2 cellular contexts compared by ENCODE assay signal in the genomic region with DNA sequence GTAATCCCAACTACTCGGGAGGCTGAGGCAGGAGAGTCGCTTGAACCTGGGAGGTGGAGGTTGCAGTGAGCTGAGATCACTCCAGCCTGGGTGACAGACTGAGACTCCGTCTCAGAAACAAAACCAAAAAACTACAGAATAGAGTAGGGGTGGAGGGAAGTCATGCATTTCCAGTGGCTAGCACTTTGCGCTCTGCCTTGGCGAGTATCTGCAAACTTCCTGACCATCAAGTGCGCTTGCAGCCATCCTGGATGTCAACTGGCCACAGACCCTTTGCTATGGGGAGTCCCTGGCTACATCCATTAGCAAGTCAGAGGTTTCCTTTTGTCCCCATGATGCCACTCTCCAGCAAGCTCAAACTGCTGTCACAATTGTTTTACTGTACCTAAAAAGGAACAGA.
TF ChIP-seq lines count a peak whose summit lies in the region.

No MANE protein-coding gene starts in this region.

TF ChIP-seq in IMR-90, 13 proteins besides CTCF, POLR2A, EP300 and RAD21:
- TF ChIP-seq BHLHE40 (IDR thresholded peaks at IDR 0.05; ENCODE audit: low read depth, low read length) (no peak), CEBPB (IDR thresholded peaks at IDR 0.05; ENCODE audit: low read depth, low read length) (no peak), RCOR1 (IDR thresholded peaks at IDR 0.05; ENCODE audit: insufficient replicate concordance, low read length) (no peak), CHD1 (IDR thresholded peaks at IDR 0.05; ENCODE audit: low read depth, low read length) (no peak), NFE2L2 (IDR thresholded peaks at IDR 0.05; ENCODE audit: low read depth, low read length) (no peak), SMC3 (IDR thresholded peaks at IDR 0.05; ENCODE audit: low read depth, low read length) (no peak), MXI1 (IDR thresholded peaks at IDR 0.05; ENCODE audit: borderline replicate concordance, low read depth, low read length) (no peak), RFX5 (IDR thresholded peaks at IDR 0.05; ENCODE audit: low read depth, low read length) (no peak), MAFK (IDR thresholded peaks at IDR 0.05; ENCODE audit: low read depth, low read length) (no peak), MAZ (IDR thresholded peaks at IDR 0.05; ENCODE audit: borderline replicate concordance, low read depth, low read length) (no peak), FOS (IDR thresholded peaks at IDR 0.05; ENCODE audit: low read depth, low read length) (no peak)
- TF ChIP-seq, protein P1, sequence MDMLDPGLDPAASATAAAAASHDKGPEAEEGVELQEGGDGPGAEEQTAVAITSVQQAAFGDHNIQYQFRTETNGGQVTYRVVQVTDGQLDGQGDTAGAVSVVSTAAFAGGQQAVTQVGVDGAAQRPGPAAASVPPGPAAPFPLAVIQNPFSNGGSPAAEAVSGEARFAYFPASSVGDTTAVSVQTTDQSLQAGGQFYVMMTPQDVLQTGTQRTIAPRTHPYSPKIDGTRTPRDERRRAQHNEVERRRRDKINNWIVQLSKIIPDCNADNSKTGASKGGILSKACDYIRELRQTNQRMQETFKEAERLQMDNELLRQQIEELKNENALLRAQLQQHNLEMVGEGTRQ (IDR thresholded peaks at IDR 0.05; ENCODE audit: low read depth, low read length) = no peak
- TF ChIP-seq, protein P2, sequence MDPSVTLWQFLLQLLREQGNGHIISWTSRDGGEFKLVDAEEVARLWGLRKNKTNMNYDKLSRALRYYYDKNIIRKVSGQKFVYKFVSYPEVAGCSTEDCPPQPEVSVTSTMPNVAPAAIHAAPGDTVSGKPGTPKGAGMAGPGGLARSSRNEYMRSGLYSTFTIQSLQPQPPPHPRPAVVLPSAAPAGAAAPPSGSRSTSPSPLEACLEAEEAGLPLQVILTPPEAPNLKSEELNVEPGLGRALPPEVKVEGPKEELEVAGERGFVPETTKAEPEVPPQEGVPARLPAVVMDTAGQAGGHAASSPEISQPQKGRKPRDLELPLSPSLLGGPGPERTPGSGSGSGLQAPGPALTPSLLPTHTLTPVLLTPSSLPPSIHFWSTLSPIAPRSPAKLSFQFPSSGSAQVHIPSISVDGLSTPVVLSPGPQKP (IDR thresholded peaks at IDR 0.05; ENCODE audit: borderline replicate concordance, low read depth, low read length) = no peak

TF ChIP-seq in WTC11, 78 proteins besides CTCF, POLR2A, EP300 and RAD21:
- TF ChIP-seq KAT7 (CRISPR knock-in tag; IDR thresholded peaks at IDR 0.05; ENCODE audit: borderline replicate concordance) (no peak), SOX15 (CRISPR knock-in tag; IDR thresholded peaks at IDR 0.05) (no peak), GABPB1 (CRISPR knock-in tag; IDR thresholded peaks at IDR 0.05) (no peak), TCF7 (CRISPR knock-in tag; IDR thresholded peaks at IDR 0.05; ENCODE audit: low read depth) (no peak), ZNF423 (CRISPR knock-in tag; IDR thresholded peaks at IDR 0.05) (no peak)
- TF ChIP-seq, protein P3, sequence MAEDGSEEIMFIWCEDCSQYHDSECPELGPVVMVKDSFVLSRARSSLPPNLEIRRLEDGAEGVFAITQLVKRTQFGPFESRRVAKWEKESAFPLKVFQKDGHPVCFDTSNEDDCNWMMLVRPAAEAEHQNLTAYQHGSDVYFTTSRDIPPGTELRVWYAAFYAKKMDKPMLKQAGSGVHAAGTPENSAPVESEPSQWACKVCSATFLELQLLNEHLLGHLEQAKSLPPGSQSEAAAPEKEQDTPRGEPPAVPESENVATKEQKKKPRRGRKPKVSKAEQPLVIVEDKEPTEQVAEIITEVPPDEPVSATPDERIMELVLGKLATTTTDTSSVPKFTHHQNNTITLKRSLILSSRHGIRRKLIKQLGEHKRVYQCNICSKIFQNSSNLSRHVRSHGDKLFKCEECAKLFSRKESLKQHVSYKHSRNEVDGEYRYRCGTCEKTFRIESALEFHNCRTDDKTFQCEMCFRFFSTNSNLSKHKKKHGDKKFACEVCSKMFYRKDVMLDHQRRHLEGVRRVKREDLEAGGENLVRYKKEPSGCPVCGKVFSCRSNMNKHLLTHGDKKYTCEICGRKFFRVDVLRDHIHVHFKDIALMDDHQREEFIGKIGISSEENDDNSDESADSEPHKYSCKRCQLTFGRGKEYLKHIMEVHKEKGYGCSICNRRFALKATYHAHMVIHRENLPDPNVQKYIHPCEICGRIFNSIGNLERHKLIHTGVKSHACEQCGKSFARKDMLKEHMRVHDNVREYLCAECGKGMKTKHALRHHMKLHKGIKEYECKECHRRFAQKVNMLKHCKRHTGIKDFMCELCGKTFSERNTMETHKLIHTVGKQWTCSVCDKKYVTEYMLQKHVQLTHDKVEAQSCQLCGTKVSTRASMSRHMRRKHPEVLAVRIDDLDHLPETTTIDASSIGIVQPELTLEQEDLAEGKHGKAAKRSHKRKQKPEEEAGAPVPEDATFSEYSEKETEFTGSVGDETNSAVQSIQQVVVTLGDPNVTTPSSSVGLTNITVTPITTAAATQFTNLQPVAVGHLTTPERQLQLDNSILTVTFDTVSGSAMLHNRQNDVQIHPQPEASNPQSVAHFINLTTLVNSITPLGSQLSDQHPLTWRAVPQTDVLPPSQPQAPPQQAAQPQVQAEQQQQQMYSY (CRISPR knock-in tag; IDR thresholded peaks at IDR 0.05) = no peak
- TF ChIP-seq, protein P4, sequence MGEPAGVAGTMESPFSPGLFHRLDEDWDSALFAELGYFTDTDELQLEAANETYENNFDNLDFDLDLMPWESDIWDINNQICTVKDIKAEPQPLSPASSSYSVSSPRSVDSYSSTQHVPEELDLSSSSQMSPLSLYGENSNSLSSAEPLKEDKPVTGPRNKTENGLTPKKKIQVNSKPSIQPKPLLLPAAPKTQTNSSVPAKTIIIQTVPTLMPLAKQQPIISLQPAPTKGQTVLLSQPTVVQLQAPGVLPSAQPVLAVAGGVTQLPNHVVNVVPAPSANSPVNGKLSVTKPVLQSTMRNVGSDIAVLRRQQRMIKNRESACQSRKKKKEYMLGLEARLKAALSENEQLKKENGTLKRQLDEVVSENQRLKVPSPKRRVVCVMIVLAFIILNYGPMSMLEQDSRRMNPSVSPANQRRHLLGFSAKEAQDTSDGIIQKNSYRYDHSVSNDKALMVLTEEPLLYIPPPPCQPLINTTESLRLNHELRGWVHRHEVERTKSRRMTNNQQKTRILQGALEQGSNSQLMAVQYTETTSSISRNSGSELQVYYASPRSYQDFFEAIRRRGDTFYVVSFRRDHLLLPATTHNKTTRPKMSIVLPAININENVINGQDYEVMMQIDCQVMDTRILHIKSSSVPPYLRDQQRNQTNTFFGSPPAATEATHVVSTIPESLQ (CRISPR knock-in tag; IDR thresholded peaks at IDR 0.05) = no peak
